8 cellular contexts compared by ENCODE assay signal in genomic region chrX:107676559-107677378, GRCh38. TPM values are rescaled to one million over a fixed set of nuclear protein-coding genes. Genes with fewer than 3 reads are reported as not detected.
DNase-seq lines count a peak whose midpoint lies in the region; ATAC-seq lines count a peak whose summit lies in the region.

No MANE protein-coding gene starts in this region.

- ATAC-seq in GM19023 (IDR thresholded peaks at IDR 0.05; ENCODE audit: unreplicated experiment) (peak; percentile 19), GM19324 (IDR thresholded peaks at IDR 0.05; ENCODE audit: low FRiP score, unreplicated experiment) (no peak)

- H3K36me3 ChIP-seq in ACC112 (ENCODE audit: insufficient read depth, low read length) = no peaks in the 10 kb centered on the region

- peak overlapping the region; percentile 93 for H3K4me3 ChIP-seq in ACC112 (ENCODE audit: low read depth, low read length)

- no peaks in the 10 kb centered on the region for H3K79me2 ChIP-seq in ACC112 (ENCODE audit: control insufficient read depth, insufficient read depth, low read length, unreplicated experiment)

- peak overlapping the region; percentile 100 for H3K27ac ChIP-seq in ACC112 (ENCODE audit: low read depth, low read length)

- peak; percentile 76 for DNase-seq in NCI-H2171 (lab: John Stamatoyannopoulos, UW)
- peak; percentile 68 for DNase-seq in activated CD4-positive, alpha-beta T cell treated with anti-CD3 and anti-CD28 coated beads for 48 hours
- DNase-seq in cortex of kidney (lab: John Stamatoyannopoulos, UW) = peak; percentile 10
- DNase-seq in lung microvascular endothelial cell (ENCODE audit: low read depth in 2 of 2) = peak; percentile 46 to 91
- peak; percentile 15 to 48 for DNase-seq in stimulated activated CD8-positive, alpha-beta memory T cell treated with anti-CD3 and anti-CD28 coated beads, Interleukin-7, amount 100 ng/mL, for 4 hours (ENCODE audit: low read depth in 2 of 2)

- no peaks in the 10 kb centered on the region for H3K27me3 ChIP-seq in ACC112 (ENCODE audit: insufficient read depth, low read length)

- no peak overlapping the region for H2AFZ ChIP-seq in ACC112 (ENCODE audit: low read length, unreplicated experiment)

- H3K4me1 ChIP-seq in ACC112 (ENCODE audit: control insufficient read depth, insufficient read depth, low read length, unreplicated experiment) = peaks cover 49% of the 10 kb centered on the region

RNA-seq across cellular contexts. Expression of gene PRPS1, which starts 48.5 kb away (rescaled TPM):
- 15.5 and 17.3 TPM in 2 replicates for total RNA-seq in lung microvascular endothelial cell

Comparison
In these comparisons a context has a peak if more than half of its experiments do, and no peak if none do; other contexts are left out.
1. DNase-seq: peak in every context shown above with its lines; median percentile 76 in NCI-H2171; 68 in lung microvascular endothelial cell; 68 in activated CD4-positive, alpha-beta T cell treated with anti-CD3 and anti-CD28 coated beads for 48 hours; 32 in stimulated activated CD8-positive, alpha-beta memory T cell treated with anti-CD3 and anti-CD28 coated beads, Interleukin-7, amount 100 ng/mL, for 4 hours; 10 in cortex of kidney.